Comparison of ENCODE assay signal across 30 cellular contexts in the genomic region with DNA sequence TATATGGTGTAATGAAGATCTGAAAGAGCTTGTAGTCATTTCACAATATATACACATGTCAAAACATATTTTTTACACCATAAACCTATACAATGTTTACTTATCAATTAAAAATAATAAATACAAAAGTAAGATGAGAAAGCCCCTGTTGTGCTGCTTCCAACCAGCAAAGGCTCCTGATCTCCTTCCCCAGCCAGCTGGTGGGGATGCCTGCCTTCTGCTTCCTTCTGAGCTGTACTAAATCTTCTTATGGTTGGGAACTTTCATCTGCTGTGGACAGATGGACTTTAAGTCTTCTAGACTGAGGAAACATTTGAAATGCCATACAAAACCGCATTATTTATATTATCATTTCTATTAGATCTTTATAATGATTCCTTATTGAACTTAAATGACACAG.
"Had no signal": no experiment of that assay in that cellular context is flagged by ENCODE, and none has a peak within 500 bp of the region (broad histone marks: within the 10 kb centered on the region; RNA-seq: fewer than 3 reads in every experiment).

No MANE protein-coding gene starts in this region.

- H3K27me3 Mint-ChIP-seq: activated CD4-positive, alpha-beta T cell treated with anti-CD3 and anti-CD28 coated beads, Interleukin-2, amount 10 ng/mL, durations not matched to agents 24 days and 14 days; activated CD8-positive, alpha-beta T cell treated with anti-CD3 and anti-CD28 coated beads for 36 hours; activated naive CD4-positive, alpha-beta T cell treated with anti-CD3 and anti-CD28 coated beads, Interleukin-2, amount 50 U/mL, for 24 hours; activated naive CD8-positive, alpha-beta T cell treated with anti-CD3 and anti-CD28 coated beads, Interleukin-2, amount 10 ng/mL, durations not matched to agents 7 days and 5 days; activated T-helper 17 cell treated with anti-CD3 and anti-CD28 coated beads, Interleukin-2, amount 50 U/mL, for 72 hours had no signal

- H3K9me3 Mint-ChIP-seq: activated CD4-positive, alpha-beta T cell treated with anti-CD3 and anti-CD28 coated beads, Interleukin-2, amount 10 ng/mL, durations not matched to agents 24 days and 14 days; activated CD8-positive, alpha-beta T cell treated with anti-CD3 and anti-CD28 coated beads for 36 hours; activated naive CD8-positive, alpha-beta T cell treated with anti-CD3 and anti-CD28 coated beads, Interleukin-2, amount 10 ng/mL, durations not matched to agents 7 days and 5 days; activated T-cell treated with anti-CD3 and anti-CD28 coated beads, Interleukin-2, amount 50 U/mL, for 72 hours; activated T-helper 17 cell treated with anti-CD3 and anti-CD28 coated beads, Interleukin-2, amount 50 U/mL, for 72 hours had no signal

- H3K36me3 Mint-ChIP-seq: activated naive CD4-positive, alpha-beta T cell treated with anti-CD3 and anti-CD28 coated beads, Interleukin-2, amount 50 U/mL, for 24 hours; activated naive CD8-positive, alpha-beta T cell treated with anti-CD3 and anti-CD28 coated beads, Interleukin-2, amount 10 ng/mL, durations not matched to agents 7 days and 5 days had no signal

- H3K4me1 ChIP-seq: body of pancreas, SJCRH30 had no signal

- H3K9me3 ChIP-seq: body of pancreas, SJCRH30 had no signal

- H3K4me3 ChIP-seq: body of pancreas, SJCRH30, SK-N-MC had no signal

- H3K4me1 Mint-ChIP-seq: activated CD4-positive, alpha-beta T cell treated with anti-CD3 and anti-CD28 coated beads, Interleukin-2, amount 10 ng/mL, durations not matched to agents 24 days and 14 days; activated naive CD4-positive, alpha-beta T cell treated with anti-CD3 and anti-CD28 coated beads, Interleukin-2, amount 50 U/mL, for 24 hours; activated naive CD8-positive, alpha-beta T cell treated with anti-CD3 and anti-CD28 coated beads, Interleukin-2, amount 10 ng/mL, durations not matched to agents 7 days and 5 days; activated T-helper 17 cell treated with anti-CD3 and anti-CD28 coated beads, Interleukin-2, amount 50 U/mL, for 72 hours had no signal

- H3K27ac Mint-ChIP-seq: activated CD4-positive, alpha-beta T cell treated with anti-CD3 and anti-CD28 coated beads, Interleukin-2, amount 10 ng/mL, durations not matched to agents 24 days and 14 days; activated CD8-positive, alpha-beta T cell treated with anti-CD3 and anti-CD28 coated beads for 36 hours; activated naive CD4-positive, alpha-beta T cell treated with anti-CD3 and anti-CD28 coated beads, Interleukin-2, amount 50 U/mL, for 24 hours; activated naive CD8-positive, alpha-beta T cell treated with anti-CD3 and anti-CD28 coated beads, Interleukin-2, amount 10 ng/mL, durations not matched to agents 7 days and 5 days; activated T-cell treated with anti-CD3 and anti-CD28 coated beads, Interleukin-2, amount 50 U/mL, for 72 hours; activated T-helper 17 cell treated with anti-CD3 and anti-CD28 coated beads, Interleukin-2, amount 50 U/mL, for 72 hours had no signal

- H3K27ac ChIP-seq: body of pancreas, KMS-11, SJCRH30, SK-N-MC had no signal

- H3K36me3 ChIP-seq: SJCRH30 had no signal

- DNase-seq: activated CD4-positive, alpha-beta T cell treated with anti-CD3 and anti-CD28 coated beads, Interleukin-2, amount 10 ng/mL, durations not matched to agents 24 days and 14 days; activated CD4-positive, alpha-beta T cell treated with anti-CD3 and anti-CD28 coated beads, Interleukin-2, amount 50 U/mL, for 4 hours; activated CD8-positive, alpha-beta T cell treated with anti-CD3 and anti-CD28 coated beads for 36 hours; activated effector memory CD4-positive, alpha-beta T cell treated with anti-CD3 and anti-CD28 coated beads, Interleukin-2, amount 50 U/mL, for 16 hours; activated naive CD4-positive, alpha-beta T cell; activated naive CD8-positive, alpha-beta T cell treated with anti-CD3 and anti-CD28 coated beads, Interleukin-2, amount 10 ng/mL, durations not matched to agents 7 days and 5 days; activated T-cell treated with anti-CD3 and anti-CD28 coated beads, Interleukin-2, amount 50 U/mL, for 1 hour; activated T-cell treated with anti-CD3 and anti-CD28 coated beads, Interleukin-2, amount 50 U/mL, for 72 hours; body of pancreas; caudate nucleus; cerebellar nuclear complex; MM.1S; MV-4-11; NCI-H1092; NCI-H1436 treated with DMSO at 0.1 percent for 48 hours; NCI-H1694 treated with DMSO at 0.1 percent for 48 hours; NCI-H2029; NCI-H2107; NCI-H226; NCI-H446 treated with DMSO at 0.1 percent for 48 hours; NCI-H526; NCI-H774; SHP77; SJCRH30; T1000 had no signal

- H3K4me3 Mint-ChIP-seq: activated CD4-positive, alpha-beta T cell treated with anti-CD3 and anti-CD28 coated beads, Interleukin-2, amount 10 ng/mL, durations not matched to agents 24 days and 14 days; activated CD8-positive, alpha-beta T cell treated with anti-CD3 and anti-CD28 coated beads for 36 hours; activated naive CD4-positive, alpha-beta T cell treated with anti-CD3 and anti-CD28 coated beads, Interleukin-2, amount 50 U/mL, for 24 hours; activated naive CD8-positive, alpha-beta T cell treated with anti-CD3 and anti-CD28 coated beads, Interleukin-2, amount 10 ng/mL, durations not matched to agents 7 days and 5 days; activated T-cell treated with anti-CD3 and anti-CD28 coated beads, Interleukin-2, amount 50 U/mL, for 72 hours; activated T-helper 17 cell treated with anti-CD3 and anti-CD28 coated beads, Interleukin-2, amount 50 U/mL, for 72 hours had no signal

- H3K27me3 ChIP-seq: body of pancreas, SJCRH30 had no signal

- ATAC-seq: activated CD8-positive, alpha-beta T cell treated with anti-CD3 and anti-CD28 coated beads for 36 hours; activated T-cell treated with anti-CD3 and anti-CD28 coated beads, Interleukin-2, amount 50 U/mL, for 72 hours; activated T-helper 17 cell treated with anti-CD3 and anti-CD28 coated beads, Interleukin-2, amount 50 U/mL, for 72 hours; body of pancreas; Panc1 had no signal
